In the genomic region with DNA sequence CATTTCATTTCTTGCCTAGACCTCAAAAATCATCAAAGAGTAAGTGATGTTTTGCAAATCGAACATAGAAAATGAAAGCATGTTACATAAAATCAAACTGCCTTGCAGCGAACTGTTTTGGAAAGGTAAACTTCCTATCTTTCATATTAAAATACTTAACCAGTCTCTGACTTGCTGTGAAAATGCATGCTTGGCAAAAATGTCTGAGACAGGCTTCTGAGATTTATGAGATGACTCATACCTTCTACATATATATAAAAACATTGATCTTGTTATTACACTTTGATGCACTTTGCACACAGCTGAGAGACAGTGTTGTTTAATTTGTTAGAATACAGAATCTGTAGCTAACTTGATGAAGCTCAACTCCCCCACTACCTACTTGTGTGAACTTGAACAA, we compare ENCODE assay signal across 15 cellular contexts.
DNase-seq lines count a peak whose midpoint lies in the region; ATAC-seq, FAIRE-seq and TF ChIP-seq lines count a peak whose summit lies in the region.
"Had no signal": no experiment of that assay in that cellular context is flagged by ENCODE, and none has a peak within 500 bp of the region (broad histone marks: within the 10 kb centered on the region; RNA-seq: fewer than 3 reads in every experiment).

No MANE protein-coding gene starts in this region.

- H3K4me3 Mint-ChIP-seq in chondrocyte (ENCODE audit: unreplicated experiment), result peak overlapping the region; percentile 0
- H3K4me3 Mint-ChIP-seq: activated CD4-positive, alpha-beta memory T cell treated with anti-CD3 and anti-CD28 coated beads for 36 hours had no signal

- H3K27ac ChIP-seq in OCI-LY3 (ENCODE audit: low read length) (no peak overlapping the region), lower lobe of right lung (no peak overlapping the region), aorta (ENCODE audit: low read depth in 1 of 2, low read length in 2 of 2) (no peak overlapping the region)
- H3K27ac ChIP-seq: ascending aorta, ovary had no signal

- H3K4me1 Mint-ChIP-seq in chondrocyte (ENCODE audit: low read depth), result peaks cover 9% of the 10 kb centered on the region

- no peaks in the 10 kb centered on the region for H3K79me2 ChIP-seq in OCI-LY3 (ENCODE audit: low read length)

- H3K4me1 ChIP-seq in OCI-LY3 (ENCODE audit: low read length) (peaks cover 13% of the 10 kb centered on the region), lower lobe of right lung (no peaks in the 10 kb centered on the region), aorta (ENCODE audit: control insufficient read depth in 1 of 2, insufficient read depth in 2 of 2, low read length in 2 of 2) (no peaks in the 10 kb centered on the region)
- H3K4me1 ChIP-seq: ascending aorta had no signal

- H3K36me3 ChIP-seq in OCI-LY3 (replicated peaks; ENCODE audit: low read depth, low read length), result no peaks in the 10 kb centered on the region
- no peaks in the 10 kb centered on the region for H3K36me3 ChIP-seq in lower lobe of right lung
- no peaks in the 10 kb centered on the region for H3K36me3 ChIP-seq in aorta (ENCODE audit: control insufficient read depth in 1 of 2, insufficient read depth in 2 of 2, low read length in 1 of 2)
- H3K36me3 ChIP-seq: ascending aorta, ovary had no signal

- peak; percentile 77 for FAIRE-seq in H54 (lab: Jason Lieb, UNC)
- FAIRE-seq: islet of Langerhans had no signal

- H3K9ac ChIP-seq in OCI-LY3 (ENCODE audit: low read length), result no peak overlapping the region

- no peaks in the 10 kb centered on the region for H3K36me3 Mint-ChIP-seq in chondrocyte (ENCODE audit: low read depth)
- H3K36me3 Mint-ChIP-seq: activated CD4-positive, alpha-beta memory T cell treated with anti-CD3 and anti-CD28 coated beads for 36 hours had no signal

- no peaks in the 10 kb centered on the region for H4K20me1 ChIP-seq in OCI-LY3 (ENCODE audit: insufficient read depth, low read length)

- H3K27me3 ChIP-seq in OCI-LY3 (ENCODE audit: low read depth, low read length) (no peaks in the 10 kb centered on the region), lower lobe of right lung (ENCODE audit: low read depth) (no peaks in the 10 kb centered on the region), aorta (ENCODE audit: control insufficient read depth in 1 of 2, insufficient read depth in 2 of 2, low read length in 1 of 2) (no peaks in the 10 kb centered on the region)
- H3K27me3 ChIP-seq: ascending aorta, ovary had no signal

- H3K27me3 Mint-ChIP-seq in chondrocyte (ENCODE audit: low read depth), result no peaks in the 10 kb centered on the region
- H3K27me3 Mint-ChIP-seq: activated CD4-positive, alpha-beta memory T cell treated with anti-CD3 and anti-CD28 coated beads for 36 hours had no signal

- H2AFZ ChIP-seq in OCI-LY3 (ENCODE audit: low read depth, low read length), result peak overlapping the region; percentile 84; the same call in 1 of the 2 replicates

- H3K9me3 ChIP-seq in OCI-LY3 (ENCODE audit: insufficient read depth, low read length), result no peaks in the 10 kb centered on the region
- no peaks in the 10 kb centered on the region for H3K9me3 ChIP-seq in lower lobe of right lung
- no peaks in the 10 kb centered on the region for H3K9me3 ChIP-seq in aorta (ENCODE audit: control insufficient read depth, low read length)
- H3K9me3 ChIP-seq: ascending aorta, ovary had no signal

- peak overlapping the region; percentile 33 for H3K4me3 ChIP-seq in OCI-LY3 (ENCODE audit: low read length)
- no peak overlapping the region for H3K4me3 ChIP-seq in retinal pigment epithelial cell (ENCODE audit: low read length)
- H3K4me3 ChIP-seq in lower lobe of right lung, result no peak overlapping the region
- H3K4me3 ChIP-seq in aorta (ENCODE audit: low read length in 2 of 2), result no peak overlapping the region
- H3K4me3 ChIP-seq: ascending aorta, ovary had no signal

- H3K27ac Mint-ChIP-seq in chondrocyte (ENCODE audit: unreplicated experiment), result no peak overlapping the region
- H3K27ac Mint-ChIP-seq: activated CD4-positive, alpha-beta memory T cell treated with anti-CD3 and anti-CD28 coated beads for 36 hours had no signal

- ATAC-seq in lower lobe of right lung, result no peak
- ATAC-seq in aorta (ENCODE audit: low FRiP score), result no peak

- no peak for TF ChIP-seq CTCF in OCI-LY3 (IDR thresholded peaks at IDR 0.05; ENCODE audit: low read depth, low read length)
- no peak for TF ChIP-seq CTCF in chondrocyte (IDR thresholded peaks at IDR 0.05)
- no peak for TF ChIP-seq CTCF in retinal pigment epithelial cell (conservative IDR thresholded peaks at IDR 0.05; ENCODE audit: low read depth, low read length)
- TF ChIP-seq CTCF in lower lobe of right lung (IDR thresholded peaks at IDR 0.05), result no peak

- peaks cover 6% of the 10 kb centered on the region for H3K9me3 Mint-ChIP-seq in chondrocyte (ENCODE audit: low read depth)
- H3K9me3 Mint-ChIP-seq: activated CD4-positive, alpha-beta memory T cell treated with anti-CD3 and anti-CD28 coated beads for 36 hours had no signal

- WGBS in aorta, 2 donors, result 5 to 20% methylated on average over 2 of the region's 2 CpGs

- intact Hi-C loops in lower lobe of right lung (cut with DNase I) (no loop called here), aorta (cut with DNase I) (no loop called here)

- H3K4me2 ChIP-seq in OCI-LY3 (ENCODE audit: low read length), result peak overlapping the region; percentile 55

- TF ChIP-seq POLR2A in H54 (IDR thresholded peaks at IDR 0.05; ENCODE audit: low read depth, low read length), result no peak

- DNase-seq in H54 (ENCODE audit: insufficient read length, low spot score) (no peak), chondrocyte (ENCODE audit: low spot score) (no peak), retinal pigment epithelial cell (ENCODE audit: low read depth) (peak; percentile 61), UCSD-AML1 (lab: John Stamatoyannopoulos, UW; ENCODE audit: unreplicated experiment) (no peak), lower lobe of right lung (no peak), aorta (no peak)
- DNase-seq: activated CD4-positive, alpha-beta memory T cell treated with anti-CD3 and anti-CD28 coated beads for 36 hours; KG1; midbrain; NCI-H1694 treated with DMSO at 0.1 percent for 48 hours; NCI-H69; ovary had no signal
